Comparison of ENCODE assay signal across 1 cellular context in genomic region chr6:163148781-163149534, GRCh38.
TF ChIP-seq lines count a peak whose summit lies in the region.

No MANE protein-coding gene starts in this region.

TF ChIP-seq in K562, 482 proteins besides CTCF, POLR2A, EP300 and RAD21 (continued from another document):
- TF ChIP-seq, protein P1, sequence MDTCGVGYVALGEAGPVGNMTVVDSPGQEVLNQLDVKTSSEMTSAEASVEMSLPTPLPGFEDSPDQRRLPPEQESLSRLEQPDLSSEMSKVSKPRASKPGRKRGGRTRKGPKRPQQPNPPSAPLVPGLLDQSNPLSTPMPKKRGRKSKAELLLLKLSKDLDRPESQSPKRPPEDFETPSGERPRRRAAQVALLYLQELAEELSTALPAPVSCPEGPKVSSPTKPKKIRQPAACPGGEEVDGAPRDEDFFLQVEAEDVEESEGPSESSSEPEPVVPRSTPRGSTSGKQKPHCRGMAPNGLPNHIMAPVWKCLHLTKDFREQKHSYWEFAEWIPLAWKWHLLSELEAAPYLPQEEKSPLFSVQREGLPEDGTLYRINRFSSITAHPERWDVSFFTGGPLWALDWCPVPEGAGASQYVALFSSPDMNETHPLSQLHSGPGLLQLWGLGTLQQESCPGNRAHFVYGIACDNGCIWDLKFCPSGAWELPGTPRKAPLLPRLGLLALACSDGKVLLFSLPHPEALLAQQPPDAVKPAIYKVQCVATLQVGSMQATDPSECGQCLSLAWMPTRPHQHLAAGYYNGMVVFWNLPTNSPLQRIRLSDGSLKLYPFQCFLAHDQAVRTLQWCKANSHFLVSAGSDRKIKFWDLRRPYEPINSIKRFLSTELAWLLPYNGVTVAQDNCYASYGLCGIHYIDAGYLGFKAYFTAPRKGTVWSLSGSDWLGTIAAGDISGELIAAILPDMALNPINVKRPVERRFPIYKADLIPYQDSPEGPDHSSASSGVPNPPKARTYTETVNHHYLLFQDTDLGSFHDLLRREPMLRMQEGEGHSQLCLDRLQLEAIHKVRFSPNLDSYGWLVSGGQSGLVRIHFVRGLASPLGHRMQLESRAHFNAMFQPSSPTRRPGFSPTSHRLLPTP (IDR thresholded peaks at IDR 0.05; ENCODE audit: borderline replicate concordance, extremely low read depth, insufficient read length), result no peak
- TF ChIP-seq SAFB (IDR thresholded peaks at IDR 0.05; ENCODE audit: borderline replicate concordance, low read depth, low read length), result no peak
